ENCODE assay signal across 22 cellular contexts in genomic region chr14:32027255-32027939, GRCh38. TPM values are rescaled to one million over a fixed set of nuclear protein-coding genes. Genes with fewer than 3 reads are reported as not detected.
DNase-seq lines count a peak whose midpoint lies in the region; ATAC-seq, FAIRE-seq and TF ChIP-seq lines count a peak whose summit lies in the region.
"Had no signal": no experiment of that assay in that cellular context is flagged by ENCODE, and none has a peak within 500 bp of the region (broad histone marks: within the 10 kb centered on the region; RNA-seq: fewer than 3 reads in every experiment).

No MANE protein-coding gene starts in this region.

- H3K27ac ChIP-seq in astrocyte (ENCODE audit: low read depth, low read length) (no peak overlapping the region), Karpas-422 (ENCODE audit: low read length) (no peak overlapping the region)
- H3K27ac ChIP-seq: thoracic aorta, WERI-Rb-1 had no signal

- peak; percentile 68 for DNase-seq in ELR (ENCODE audit: low read depth)
- peak; percentile 20 for DNase-seq in NCI-H146 (lab: John Stamatoyannopoulos, UW)
- peak; percentile 42 for DNase-seq in astrocyte (ENCODE audit: low read depth)
- DNase-seq in kidney tubule cell (ENCODE audit: low spot score) = peak; percentile 97
- DNase-seq in NCI-H1436 treated with DMSO at 0.1 percent for 48 hours (lab: John Stamatoyannopoulos, UW) = no peak
- no peak for DNase-seq in Karpas-422
- DNase-seq: activated CD4-positive, alpha-beta memory T cell treated with anti-CD3 and anti-CD28 coated beads, Interleukin-2, amount 10 ng/mL, durations not matched to agents 7 days and 5 days; activated naive CD4-positive, alpha-beta T cell treated with Interleukin-2 at 50 U/mL for 16 hours; activated T-cell treated with anti-CD3 and anti-CD28 coated beads, Interleukin-2, amount 50 U/mL, for 1 hour; COR-L47; effector memory CD8-positive, alpha-beta T cell; GOT3; immature natural killer cell; NCI-H187; NCI-H446; right cardiac atrium; stimulated activated CD4-positive, alpha-beta T cell treated with anti-CD3 and anti-CD28 coated beads, Interleukin-15, amount 100 ng/mL, for 24 hours; WERI-Rb-1 had no signal

- H3K4me2 ChIP-seq in astrocyte (ENCODE audit: low read length) (peak overlapping the region; percentile 52), Karpas-422 (ENCODE audit: low read depth, low read length, poor library complexity, severe bottlenecking) (no peak overlapping the region)

- H3K27ac Mint-ChIP-seq in astrocyte (ENCODE audit: unreplicated experiment) = no peak overlapping the region
- H3K27ac Mint-ChIP-seq: activated CD4-positive, alpha-beta memory T cell treated with anti-CD3 and anti-CD28 coated beads, Interleukin-2, amount 10 ng/mL, durations not matched to agents 7 days and 5 days; effector memory CD8-positive, alpha-beta T cell; immature natural killer cell; stimulated activated effector memory CD8-positive, alpha-beta T cell treated with anti-CD3 and anti-CD28 coated beads, Interleukin-12 subunit alpha, Interleukin-12 subunit beta, amount 100 ng/mL, for 72 hours; T-helper 1 cell treated with Interleukin-12 subunit alpha and Interleukin-12 subunit beta and Interleukin-4 antibody, amounts not matched to agents 30 μg/mL and 1 μg/mL, for 36 hours had no signal

- no peak for ATAC-seq in HG03342 (IDR thresholded peaks at IDR 0.05; ENCODE audit: unreplicated experiment)
- ATAC-seq: effector memory CD8-positive, alpha-beta T cell; right cardiac atrium; stimulated activated effector memory CD8-positive, alpha-beta T cell treated with anti-CD3 and anti-CD28 coated beads, Interleukin-12 subunit alpha, Interleukin-12 subunit beta, amount 100 ng/mL, for 72 hours had no signal

- H3K9ac ChIP-seq in astrocyte (ENCODE audit: low read length) = no peak overlapping the region
- H3K9ac ChIP-seq in Karpas-422 (ENCODE audit: low read length) = no peak overlapping the region

- no peak for FAIRE-seq in astrocyte (lab: Jason Lieb, UNC)

- no peaks in the 10 kb centered on the region for H3K79me2 ChIP-seq in astrocyte (ENCODE audit: insufficient read depth, low read length)
- H3K79me2 ChIP-seq in Karpas-422 (ENCODE audit: low read length) = no peaks in the 10 kb centered on the region

- no peaks in the 10 kb centered on the region for H3K4me1 Mint-ChIP-seq in astrocyte (ENCODE audit: low read depth, unreplicated experiment)
- H3K4me1 Mint-ChIP-seq: activated CD4-positive, alpha-beta memory T cell treated with anti-CD3 and anti-CD28 coated beads, Interleukin-2, amount 10 ng/mL, durations not matched to agents 7 days and 5 days; immature natural killer cell; stimulated activated effector memory CD8-positive, alpha-beta T cell treated with anti-CD3 and anti-CD28 coated beads, Interleukin-12 subunit alpha, Interleukin-12 subunit beta, amount 100 ng/mL, for 72 hours had no signal

- no peaks in the 10 kb centered on the region for H3K9me3 ChIP-seq in astrocyte (ENCODE audit: insufficient read depth, low read depth, low read length)
- H3K9me3 ChIP-seq in Karpas-422 (ENCODE audit: low read length) = no peaks in the 10 kb centered on the region
- H3K9me3 ChIP-seq: thoracic aorta had no signal

- H3K36me3 Mint-ChIP-seq in astrocyte (ENCODE audit: low read depth, unreplicated experiment) = peaks cover 2% of the 10 kb centered on the region
- H3K36me3 Mint-ChIP-seq: immature natural killer cell; stimulated activated effector memory CD8-positive, alpha-beta T cell treated with anti-CD3 and anti-CD28 coated beads, Interleukin-12 subunit alpha, Interleukin-12 subunit beta, amount 100 ng/mL, for 72 hours had no signal

- no peak overlapping the region for H3K4me3 Mint-ChIP-seq in astrocyte (ENCODE audit: unreplicated experiment)
- H3K4me3 Mint-ChIP-seq: activated CD4-positive, alpha-beta memory T cell treated with anti-CD3 and anti-CD28 coated beads, Interleukin-2, amount 10 ng/mL, durations not matched to agents 7 days and 5 days; effector memory CD8-positive, alpha-beta T cell; immature natural killer cell; stimulated activated effector memory CD8-positive, alpha-beta T cell treated with anti-CD3 and anti-CD28 coated beads, Interleukin-12 subunit alpha, Interleukin-12 subunit beta, amount 100 ng/mL, for 72 hours; T-helper 1 cell treated with Interleukin-12 subunit alpha and Interleukin-12 subunit beta and Interleukin-4 antibody, amounts not matched to agents 30 μg/mL and 1 μg/mL, for 36 hours had no signal

- H3K4me3 ChIP-seq in astrocyte (ENCODE audit: insufficient read depth, low read depth, low read length) = no peak overlapping the region
- H3K4me3 ChIP-seq in Karpas-422 (ENCODE audit: low read length) = no peak overlapping the region
- H3K4me3 ChIP-seq: thoracic aorta had no signal

- H2AFZ ChIP-seq in astrocyte (ENCODE audit: low read depth, low read length) (no peak overlapping the region), Karpas-422 (ENCODE audit: low read length) (no peak overlapping the region)

- H3K27me3 Mint-ChIP-seq in astrocyte (ENCODE audit: low read depth, unreplicated experiment) = no peaks in the 10 kb centered on the region
- H3K27me3 Mint-ChIP-seq: activated CD4-positive, alpha-beta memory T cell treated with anti-CD3 and anti-CD28 coated beads, Interleukin-2, amount 10 ng/mL, durations not matched to agents 7 days and 5 days had no signal

- H3K36me3 ChIP-seq in astrocyte (ENCODE audit: insufficient read depth, low read length) (no peaks in the 10 kb centered on the region), Karpas-422 (ENCODE audit: insufficient read depth, low read length) (no peaks in the 10 kb centered on the region)
- H3K36me3 ChIP-seq: thoracic aorta, WERI-Rb-1 had no signal

- no peaks in the 10 kb centered on the region for H3K27me3 ChIP-seq in astrocyte (ENCODE audit: insufficient read depth, low read length)
- no peaks in the 10 kb centered on the region for H3K27me3 ChIP-seq in Karpas-422 (ENCODE audit: low read length)

- H3K9me3 Mint-ChIP-seq in astrocyte (ENCODE audit: unreplicated experiment) = no peaks in the 10 kb centered on the region
- H3K9me3 Mint-ChIP-seq: activated CD4-positive, alpha-beta memory T cell treated with anti-CD3 and anti-CD28 coated beads, Interleukin-2, amount 10 ng/mL, durations not matched to agents 7 days and 5 days; effector memory CD8-positive, alpha-beta T cell; stimulated activated effector memory CD8-positive, alpha-beta T cell treated with anti-CD3 and anti-CD28 coated beads, Interleukin-12 subunit alpha, Interleukin-12 subunit beta, amount 100 ng/mL, for 72 hours; T-helper 1 cell treated with Interleukin-12 subunit alpha and Interleukin-12 subunit beta and Interleukin-4 antibody, amounts not matched to agents 30 μg/mL and 1 μg/mL, for 36 hours had no signal

- TF ChIP-seq CTCF in astrocyte (IDR thresholded peaks at IDR 0.05; ENCODE audit: insufficient read depth, low read depth, low read length) = no peak

- H3K4me1 ChIP-seq in astrocyte (ENCODE audit: insufficient read depth, low read length) = peaks cover 3% of the 10 kb centered on the region
- peaks cover 9% of the 10 kb centered on the region for H3K4me1 ChIP-seq in Karpas-422 (ENCODE audit: low read length)

- H4K20me1 ChIP-seq in astrocyte (ENCODE audit: insufficient read depth, low read length) (no peaks in the 10 kb centered on the region), Karpas-422 (ENCODE audit: insufficient read depth, low read depth, low read length) (no peaks in the 10 kb centered on the region)

- H3K9me2 ChIP-seq in Karpas-422 (replicated peaks; ENCODE audit: insufficient read depth, low read length) = no peaks in the 10 kb centered on the region

RNA-seq across cellular contexts. Expression of gene ARHGAP5, which starts 49.7 kb away (rescaled TPM):
- total RNA-seq in astrocyte = 127 and 140 TPM in 2 replicates
- total RNA-seq in Karpas-422 (2014; rRNA removed; shearing (Covaris generic); ENCODE audit: low replicate concordance) = 63.0 and 114 TPM in 2 replicates

Comparison
In these comparisons a context has a peak if more than half of its experiments do, and no peak if none do; other contexts are left out.
1. DNase-seq: peak in ELR (single experiment), NCI-H146 (single experiment), astrocyte (single experiment) and kidney tubule cell (single experiment); none in NCI-H1436 treated with DMSO at 0.1 percent for 48 hours (single experiment) and Karpas-422 (single experiment).